Comparison of ENCODE assay signal across 18 cellular contexts in the genomic region with DNA sequence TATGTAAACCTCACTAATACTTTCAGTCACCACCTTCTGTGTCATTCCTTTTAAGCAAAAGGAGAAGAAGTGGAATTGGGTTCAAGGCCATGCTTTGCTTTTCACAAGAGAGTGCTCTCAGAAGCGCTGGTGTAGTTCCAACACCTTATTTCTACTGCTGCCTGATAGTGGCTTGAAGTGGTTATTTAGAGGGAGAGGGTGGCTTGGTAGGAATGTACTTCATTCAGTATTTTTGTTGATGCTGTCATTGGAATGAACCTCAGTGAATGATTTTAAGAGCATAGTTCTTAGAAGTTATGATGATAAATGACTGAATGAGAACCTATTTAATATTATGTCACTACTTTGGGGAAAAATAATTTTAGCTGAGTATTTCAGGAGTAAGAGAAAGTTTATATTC.
"Had no signal": no experiment of that assay in that cellular context is flagged by ENCODE, and none has a peak within 500 bp of the region (broad histone marks: within the 10 kb centered on the region; RNA-seq: fewer than 3 reads in every experiment).

No MANE protein-coding gene starts in this region.

- H3K36me3 Mint-ChIP-seq: activated naive CD4-positive, alpha-beta T cell treated with anti-CD3 and anti-CD28 coated beads, Interleukin-2, amount 50 U/mL, for 72 hours; natural killer cell treated with Interleukin-12 subunit alpha and Interleukin-12 subunit beta and Interleukin-15 and Interleukin-18, amount 100 ng/mL, for 72 hours; stimulated activated effector memory CD8-positive, alpha-beta T cell treated with anti-CD3 and anti-CD28 coated beads, Interleukin-12 subunit alpha, Interleukin-12 subunit beta, amount 100 ng/mL, for 72 hours had no signal

- H3K4me3 Mint-ChIP-seq: activated B cell treated with CpG ODN at 0.5 μM for 24 hours; activated CD4-positive, alpha-beta T cell treated with anti-CD3 and anti-CD28 coated beads, Interleukin-2, amount 10 ng/mL, durations not matched to agents 24 days and 14 days; activated T-cell treated with anti-CD3 and anti-CD28 coated beads, Interleukin-2, amount 50 U/mL, for 72 hours; natural killer cell treated with Interleukin-12 subunit alpha and Interleukin-12 subunit beta and Interleukin-15 and Interleukin-18, amount 100 ng/mL, for 72 hours; stimulated activated effector memory CD8-positive, alpha-beta T cell treated with anti-CD3 and anti-CD28 coated beads, Interleukin-12 subunit alpha, Interleukin-12 subunit beta, amount 100 ng/mL, for 72 hours had no signal

- H3K9me3 Mint-ChIP-seq: activated B cell treated with CpG ODN at 0.5 μM for 24 hours; activated CD4-positive, alpha-beta T cell treated with anti-CD3 and anti-CD28 coated beads, Interleukin-2, amount 10 ng/mL, durations not matched to agents 24 days and 14 days; activated naive CD4-positive, alpha-beta T cell treated with anti-CD3 and anti-CD28 coated beads, Interleukin-2, amount 50 U/mL, for 72 hours; activated T-cell treated with anti-CD3 and anti-CD28 coated beads, Interleukin-2, amount 50 U/mL, for 72 hours; natural killer cell treated with Interleukin-12 subunit alpha and Interleukin-12 subunit beta and Interleukin-15 and Interleukin-18, amount 100 ng/mL, for 72 hours; stimulated activated effector memory CD8-positive, alpha-beta T cell treated with anti-CD3 and anti-CD28 coated beads, Interleukin-12 subunit alpha, Interleukin-12 subunit beta, amount 100 ng/mL, for 72 hours had no signal

- H3K27me3 ChIP-seq: foreskin keratinocyte had no signal

- DNase-seq: activated B cell treated with CpG ODN at 0.5 μM for 24 hours; activated CD4-positive, alpha-beta T cell treated with anti-CD3 and anti-CD28 coated beads, Interleukin-2, amount 10 ng/mL, durations not matched to agents 24 days and 14 days; activated CD8-positive, alpha-beta memory T cell treated with anti-CD3 and anti-CD28 coated beads, Interleukin-2, amount 50 U/mL, for 48 hours; activated gamma-delta T cell; activated T-cell treated with anti-CD3 and anti-CD28 coated beads, Interleukin-2, amount 50 U/mL, for 72 hours; amniotic stem cell; foreskin keratinocyte; glutamatergic neuron; hypothalamus; kidney glomerular epithelial cell; mesendoderm; posterior cingulate gyrus; retina; T-helper 2 cell had no signal

- H3K27ac ChIP-seq: foreskin keratinocyte had no signal

- H3K4me1 Mint-ChIP-seq: activated B cell treated with CpG ODN at 0.5 μM for 24 hours; activated CD4-positive, alpha-beta T cell treated with anti-CD3 and anti-CD28 coated beads, Interleukin-2, amount 10 ng/mL, durations not matched to agents 24 days and 14 days; stimulated activated effector memory CD8-positive, alpha-beta T cell treated with anti-CD3 and anti-CD28 coated beads, Interleukin-12 subunit alpha, Interleukin-12 subunit beta, amount 100 ng/mL, for 72 hours had no signal

- H3K27ac Mint-ChIP-seq: activated B cell treated with CpG ODN at 0.5 μM for 24 hours; activated CD4-positive, alpha-beta T cell treated with anti-CD3 and anti-CD28 coated beads, Interleukin-2, amount 10 ng/mL, durations not matched to agents 24 days and 14 days; activated T-cell treated with anti-CD3 and anti-CD28 coated beads, Interleukin-2, amount 50 U/mL, for 72 hours; natural killer cell treated with Interleukin-12 subunit alpha and Interleukin-12 subunit beta and Interleukin-15 and Interleukin-18, amount 100 ng/mL, for 72 hours; stimulated activated effector memory CD8-positive, alpha-beta T cell treated with anti-CD3 and anti-CD28 coated beads, Interleukin-12 subunit alpha, Interleukin-12 subunit beta, amount 100 ng/mL, for 72 hours had no signal

- H3K27me3 Mint-ChIP-seq: activated B cell treated with CpG ODN at 0.5 μM for 24 hours; activated CD4-positive, alpha-beta T cell treated with anti-CD3 and anti-CD28 coated beads, Interleukin-2, amount 10 ng/mL, durations not matched to agents 24 days and 14 days; natural killer cell treated with Interleukin-12 subunit alpha and Interleukin-12 subunit beta and Interleukin-15 and Interleukin-18, amount 100 ng/mL, for 72 hours had no signal

- ATAC-seq: activated naive CD4-positive, alpha-beta T cell treated with anti-CD3 and anti-CD28 coated beads, Interleukin-2, amount 50 U/mL, for 72 hours; activated T-cell treated with anti-CD3 and anti-CD28 coated beads, Interleukin-2, amount 50 U/mL, for 72 hours; esophagus mucosa; foreskin keratinocyte; natural killer cell treated with Interleukin-12 subunit alpha and Interleukin-12 subunit beta and Interleukin-15 and Interleukin-18, amount 100 ng/mL, for 72 hours; stimulated activated effector memory CD8-positive, alpha-beta T cell treated with anti-CD3 and anti-CD28 coated beads, Interleukin-12 subunit alpha, Interleukin-12 subunit beta, amount 100 ng/mL, for 72 hours had no signal
